ENCODE assay signal across 8 cellular contexts in the genomic region with DNA sequence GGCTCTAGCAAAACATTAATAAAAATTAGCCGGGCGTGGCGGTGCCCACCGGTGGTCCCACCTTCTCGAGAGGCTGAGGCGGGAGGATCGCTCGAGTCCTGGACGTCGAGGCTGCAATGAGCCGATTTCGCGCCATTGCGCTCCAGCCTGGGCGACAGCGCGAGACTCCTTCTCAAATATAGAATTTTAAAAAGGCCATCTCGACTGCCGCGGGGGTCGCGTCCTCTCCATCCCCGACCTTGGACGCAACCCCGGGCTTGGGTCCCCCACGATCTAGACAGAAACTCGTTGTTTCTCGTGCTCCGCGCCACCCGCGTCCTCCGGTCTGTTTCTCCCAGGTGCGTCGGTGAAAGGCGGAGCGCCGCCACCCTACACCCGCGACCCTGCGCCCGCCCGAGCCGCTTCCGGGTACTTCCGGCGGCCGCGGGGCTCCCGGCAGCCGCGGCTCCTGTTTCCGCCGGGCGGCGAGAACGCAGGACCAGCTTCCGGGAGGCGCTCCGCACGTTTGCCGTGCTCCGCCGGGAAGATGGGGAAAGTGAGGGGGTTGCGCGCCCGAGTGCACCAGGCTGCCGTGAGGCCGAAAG. TPM values are rescaled to one million over a fixed set of nuclear protein-coding genes. Genes with fewer than 3 reads are reported as not detected.
DNase-seq lines count a peak whose midpoint lies in the region; ATAC-seq and TF ChIP-seq lines count a peak whose summit lies in the region.

A gene with protein sequence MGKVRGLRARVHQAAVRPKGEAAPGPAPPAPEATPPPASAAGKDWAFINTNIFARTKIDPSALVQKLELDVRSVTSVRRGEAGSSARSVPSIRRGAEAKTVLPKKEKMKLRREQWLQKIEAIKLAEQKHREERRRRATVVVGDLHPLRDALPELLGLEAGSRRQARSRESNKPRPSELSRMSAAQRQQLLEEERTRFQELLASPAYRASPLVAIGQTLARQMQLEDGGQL (plus strand): TSS at position 498 of the 584 bp plus-strand sequence. CDS start 29 bp downstream, at position 527.

- in situ Hi-C loops in KBM-7 (cut with MboI; ENCODE audit: low pct_unique_long_range_greater_than_20kb, low sequenced_read_pairs) = no loop called here

- peaks cover 22% of the 10 kb centered on the region for H3K36me3 Mint-ChIP-seq in Calu3 (ENCODE audit: insufficient read depth, unreplicated experiment)
- peaks cover 12% of the 10 kb centered on the region for H3K36me3 Mint-ChIP-seq in nephron progenitor cell (ENCODE audit: low read depth)
- H3K36me3 Mint-ChIP-seq in stimulated activated naive CD8-positive, alpha-beta T cell treated with anti-CD3 and anti-CD28 coated beads, Interleukin-15, Interleukin-2, amounts not matched to agents 100 ng/mL and 50 ng/mL, for 24 hours (ENCODE audit: low read depth) = peaks cover 33% of the 10 kb centered on the region

- TF ChIP-seq POLR2A in Raji (IDR thresholded peaks at IDR 0.05; ENCODE audit: insufficient read depth, low read depth, low read length) = peak; percentile 74

- H3K27ac Mint-ChIP-seq in Calu3 (ENCODE audit: unreplicated experiment) (peak within 1 kb of the TSS; percentile 19), nephron progenitor cell (peak within 1 kb of the TSS; percentile 51)
- H3K27ac Mint-ChIP-seq in stimulated activated naive CD8-positive, alpha-beta T cell treated with anti-CD3 and anti-CD28 coated beads, Interleukin-15, Interleukin-2, amounts not matched to agents 100 ng/mL and 50 ng/mL, for 24 hours = peak within 1 kb of the TSS; percentile 97

- TF ChIP-seq CTCF in Calu3 (IDR thresholded peaks at IDR 0.05; ENCODE audit: unreplicated experiment) (no peak), fibroblast of the aortic adventitia (IDR thresholded peaks at IDR 0.05; ENCODE audit: insufficient read depth, low read length) (no peak), nephron progenitor cell (IDR thresholded peaks at IDR 0.05) (no peak)

- CTCF ChIA-PET in Calu3 (lab: Charles Lee) = no interaction called here

- TSS peak; percentile 77 for BruUV-seq in Calu3 (replicated peaks; lab: Mats Ljungman, UMichigan)

- H3K27me3 Mint-ChIP-seq in Calu3 (ENCODE audit: unreplicated experiment) (no peaks in the 10 kb centered on the region), nephron progenitor cell (ENCODE audit: low read depth, poor library complexity) (peaks cover 18% of the 10 kb centered on the region)
- no peaks in the 10 kb centered on the region for H3K27me3 Mint-ChIP-seq in stimulated activated naive CD8-positive, alpha-beta T cell treated with anti-CD3 and anti-CD28 coated beads, Interleukin-15, Interleukin-2, amounts not matched to agents 100 ng/mL and 50 ng/mL, for 24 hours

- peak; percentile 67 for ATAC-seq in GM21526 (IDR thresholded peaks at IDR 0.05; ENCODE audit: low FRiP score, unreplicated experiment)

- H3K4me3 Mint-ChIP-seq in Calu3 (ENCODE audit: low read depth, unreplicated experiment) (peak within 1 kb of the TSS; percentile 74), nephron progenitor cell (peak within 1 kb of the TSS; percentile 93)
- H3K4me3 Mint-ChIP-seq in stimulated activated naive CD8-positive, alpha-beta T cell treated with anti-CD3 and anti-CD28 coated beads, Interleukin-15, Interleukin-2, amounts not matched to agents 100 ng/mL and 50 ng/mL, for 24 hours = peak within 1 kb of the TSS; percentile 100

- no peaks in the 10 kb centered on the region for H3K9me3 Mint-ChIP-seq in Calu3 (ENCODE audit: low read depth, unreplicated experiment)
- no peaks in the 10 kb centered on the region for H3K9me3 Mint-ChIP-seq in nephron progenitor cell
- no peaks in the 10 kb centered on the region for H3K9me3 Mint-ChIP-seq in stimulated activated naive CD8-positive, alpha-beta T cell treated with anti-CD3 and anti-CD28 coated beads, Interleukin-15, Interleukin-2, amounts not matched to agents 100 ng/mL and 50 ng/mL, for 24 hours

- peak; percentile 80 for DNase-seq in Calu3
- peak; percentile 84 for DNase-seq in KBM-7
- peak; percentile 74 for DNase-seq in activated T-helper 9 cell treated with anti-CD3 and anti-CD28 coated beads, Interleukin-2, amount 50 U/mL, for 16 hours (ENCODE audit: low read depth)
- DNase-seq in fibroblast of the aortic adventitia (ENCODE audit: low read depth) = peak; percentile 73
- DNase-seq in nephron progenitor cell = peak; percentile 81

- H3K4me1 Mint-ChIP-seq in Calu3 (ENCODE audit: low read depth, unreplicated experiment) = peaks cover 21% of the 10 kb centered on the region
- H3K4me1 Mint-ChIP-seq in nephron progenitor cell = peaks cover 29% of the 10 kb centered on the region
- H3K4me1 Mint-ChIP-seq in stimulated activated naive CD8-positive, alpha-beta T cell treated with anti-CD3 and anti-CD28 coated beads, Interleukin-15, Interleukin-2, amounts not matched to agents 100 ng/mL and 50 ng/mL, for 24 hours (ENCODE audit: low read depth) = peaks cover 45% of the 10 kb centered on the region

- intact Hi-C loops in Calu3 (cut with micrococcal nuclease; ENCODE audit: unreplicated experiment) = loop anchor here (10.0 kb wide), 1 partner anchor 135 kb away; a partner anchor contains a TSS

- H3K4me3 ChIP-seq in fibroblast of the aortic adventitia (ENCODE audit: low read depth, low read length) = peak within 1 kb of the TSS; percentile 92

RNA-seq across cellular contexts. Expression of the gene that starts here (rescaled TPM):
- total RNA-seq in Calu3 (2022) (24.6 and 28.6 TPM in 2 replicates), fibroblast of the aortic adventitia (ENCODE audit: low replicate concordance) (6.0 and 7.4 TPM in 2 replicates)

Comparison
In these comparisons a context has a peak if more than half of its experiments do, and no peak if none do; other contexts are left out.
1. Peak in every context shown above with its lines: DNase-seq, ATAC-seq and H3K4me3 ChIP-seq.
2. H3K27ac Mint-ChIP-seq: peak in every context shown above with its lines; median percentile 97 in stimulated activated naive CD8-positive, alpha-beta T cell treated with anti-CD3 and anti-CD28 coated beads, Interleukin-15, Interleukin-2, amounts not matched to agents 100 ng/mL and 50 ng/mL, for 24 hours; 51 in nephron progenitor cell; 19 in Calu3.